Comparison of ENCODE assay signal across 9 cellular contexts in genomic region chr15:67176195-67176971, GRCh38.
DNase-seq lines count a peak whose midpoint lies in the region; ATAC-seq and TF ChIP-seq lines count a peak whose summit lies in the region.
"Had no signal": no experiment of that assay in that cellular context is flagged by ENCODE, and none has a peak within 500 bp of the region (broad histone marks: within the 10 kb centered on the region; RNA-seq: fewer than 3 reads in every experiment).

No MANE protein-coding gene starts in this region.

- TF ChIP-seq CTCF in AG04450 (IDR thresholded peaks at IDR 0.05; ENCODE audit: low read depth, low read length) (no peak), breast epithelium (IDR thresholded peaks at IDR 0.05) (no peak), osteocyte (IDR thresholded peaks at IDR 0.05) (no peak)

- POLR2A ChIA-PET in AG04450 (lab: Yijun Ruan, JAX), result interaction anchor here (1.0 to 3.3 kb wide), 2 partner anchors 8 to 29 kb away, joined by 3 to 44 read pairs; no protein-coding TSS in a partner anchor
- POLR2A ChIA-PET in naive thymus-derived CD4-positive, alpha-beta T cell (lab: Charles Lee), result interaction anchor here (0.6 to 1.2 kb wide), 2 partner anchors 67 to 543 kb away, joined by 3 read pairs; no protein-coding TSS in a partner anchor

- CTCF ChIA-PET in AG04450 (lab: Charles Lee), result no interaction called here
- CTCF ChIA-PET in naive thymus-derived CD4-positive, alpha-beta T cell (lab: Charles Lee), result no interaction called here

- intact Hi-C loops in breast epithelium (cut with DNase I; ENCODE audit: low total_unique reads), result no loop called here
- intact Hi-C loops in naive thymus-derived CD4-positive, alpha-beta T cell (cut with micrococcal nuclease), result no loop called here

- no peak for DNase-seq in AG04450 (ENCODE audit: low read depth, low spot score)
- DNase-seq in breast epithelium (ENCODE audit: low spot score in 2 of 2), result no peak
- DNase-seq in naive thymus-derived CD4-positive, alpha-beta T cell, result no peak
- DNase-seq in osteocyte (ENCODE audit: extremely low spot score, unreplicated experiment), result no peak
- no peak for DNase-seq in GF-D8 (lab: John Stamatoyannopoulos, UW)
- DNase-seq: amniotic stem cell had no signal

- H3K9me3 Mint-ChIP-seq in IgD-negative memory B cell (no peaks in the 10 kb centered on the region), osteocyte (ENCODE audit: unreplicated experiment) (no peaks in the 10 kb centered on the region)
- H3K9me3 Mint-ChIP-seq in naive thymus-derived CD4-positive, alpha-beta T cell, result no peaks in the 10 kb centered on the region

- H3K27ac ChIP-seq in AG04450 (ENCODE audit: low read depth, low read length) (peak overlapping the region; percentile 98), breast epithelium (peak overlapping the region; percentile 60 to 88)
- no peak overlapping the region for H3K27ac ChIP-seq in naive thymus-derived CD4-positive, alpha-beta T cell (ENCODE audit: low read depth, low read length)

- H3K27me3 ChIP-seq in AG04450 (ENCODE audit: control insufficient read depth, insufficient read depth, low read length), result no peaks in the 10 kb centered on the region
- H3K27me3 ChIP-seq in breast epithelium, result no peaks in the 10 kb centered on the region
- no peaks in the 10 kb centered on the region for H3K27me3 ChIP-seq in naive thymus-derived CD4-positive, alpha-beta T cell (ENCODE audit: control insufficient read depth in 2 of 2, insufficient read depth in 2 of 2, low read length in 2 of 2)

- H3K27me3 Mint-ChIP-seq in IgD-negative memory B cell (no peaks in the 10 kb centered on the region), osteocyte (ENCODE audit: unreplicated experiment) (no peaks in the 10 kb centered on the region)
- no peaks in the 10 kb centered on the region for H3K27me3 Mint-ChIP-seq in naive thymus-derived CD4-positive, alpha-beta T cell

- H3K4me1 ChIP-seq in breast epithelium, result peaks cover 5 to 12% of the 10 kb centered on the region in 2 donors
- no peaks in the 10 kb centered on the region for H3K4me1 ChIP-seq in naive thymus-derived CD4-positive, alpha-beta T cell (ENCODE audit: control insufficient read depth in 2 of 2, insufficient read depth in 2 of 2, low read length in 2 of 2)

- peak; percentile 15 for ATAC-seq in naive thymus-derived CD4-positive, alpha-beta T cell
- ATAC-seq in GM19397 (IDR thresholded peaks at IDR 0.05; ENCODE audit: unreplicated experiment) (no peak), GM19395 (IDR thresholded peaks at IDR 0.05; ENCODE audit: unreplicated experiment) (no peak)

- H3K27ac Mint-ChIP-seq in IgD-negative memory B cell (peak overlapping the region; percentile 44 to 91 (median 72)), osteocyte (ENCODE audit: unreplicated experiment) (no peak overlapping the region)
- peak overlapping the region in 6 of 9 donors; percentile 26 to 87 (median 72) for H3K27ac Mint-ChIP-seq in naive thymus-derived CD4-positive, alpha-beta T cell

- no peaks in the 10 kb centered on the region; the same call in 1 of the 2 replicates for H3K9me3 ChIP-seq in AG04450 (ENCODE audit: control insufficient read depth, insufficient read depth, low read length)
- H3K9me3 ChIP-seq in breast epithelium, result no peaks in the 10 kb centered on the region
- H3K9me3 ChIP-seq in naive thymus-derived CD4-positive, alpha-beta T cell (ENCODE audit: control insufficient read depth in 2 of 3, low read length in 3 of 3), result no peaks in the 10 kb centered on the region

- H3K4me1 Mint-ChIP-seq in IgD-negative memory B cell, result peaks cover 8 to 42% (median 25%) of the 10 kb centered on the region in 3 donors
- peaks cover 20 to 60% (median 30%) of the 10 kb centered on the region in 7 donors for H3K4me1 Mint-ChIP-seq in naive thymus-derived CD4-positive, alpha-beta T cell
- H3K4me1 Mint-ChIP-seq in osteocyte (ENCODE audit: unreplicated experiment), result peaks cover 56% of the 10 kb centered on the region

- TF ChIP-seq POLR2A in breast epithelium (IDR thresholded peaks at IDR 0.05), result no peak

- H3K36me3 Mint-ChIP-seq in IgD-negative memory B cell (peaks cover 2% of the 10 kb centered on the region), osteocyte (ENCODE audit: unreplicated experiment) (peaks cover 42% of the 10 kb centered on the region)
- peaks cover 0 to 41% (median 18%) of the 10 kb centered on the region in 5 donors for H3K36me3 Mint-ChIP-seq in naive thymus-derived CD4-positive, alpha-beta T cell

- H3K4me3 Mint-ChIP-seq in IgD-negative memory B cell, result peak overlapping the region in 1 of 4 donors; percentile 83
- no peak overlapping the region for H3K4me3 Mint-ChIP-seq in naive thymus-derived CD4-positive, alpha-beta T cell
- H3K4me3 Mint-ChIP-seq in osteocyte (ENCODE audit: unreplicated experiment), result no peak overlapping the region

- no peaks in the 10 kb centered on the region for H3K36me3 ChIP-seq in breast epithelium
- H3K36me3 ChIP-seq in naive thymus-derived CD4-positive, alpha-beta T cell (ENCODE audit: control insufficient read depth in 2 of 3, insufficient read depth in 3 of 3, low read length in 3 of 3), result peaks cover 0 to 34% (median 4%) of the 10 kb centered on the region in 3 experiments

- H3K4me3 ChIP-seq in AG04450 (ENCODE audit: low read depth, low read length) (no peak overlapping the region), breast epithelium (peak overlapping the region in 1 of 3 donors; percentile 18)
- no peak overlapping the region for H3K4me3 ChIP-seq in naive thymus-derived CD4-positive, alpha-beta T cell (ENCODE audit: low read length)
